ENCODE assay signal across 20 cellular contexts in genomic region chr20:50413088-50413500, GRCh38.
DNase-seq lines count a peak whose midpoint lies in the region; ATAC-seq and TF ChIP-seq lines count a peak whose summit lies in the region.
"Had no signal": no experiment of that assay in that cellular context is flagged by ENCODE, and none has a peak within 500 bp of the region (broad histone marks: within the 10 kb centered on the region; RNA-seq: fewer than 3 reads in every experiment).

No MANE protein-coding gene starts in this region.

- H3K9ac ChIP-seq in endodermal cell (ENCODE audit: extremely low read depth, low read length, poor library complexity, severe bottlenecking): no peak overlapping the region

- peaks cover 3% of the 10 kb centered on the region for H3K27me3 Mint-ChIP-seq in endodermal cell (ENCODE audit: insufficient read depth)
- H3K27me3 Mint-ChIP-seq in activated T-helper 1 cell treated with anti-CD3 and anti-CD28 coated beads, Interleukin-12 subunit alpha, Interleukin-12 subunit beta, Interleukin-2, Interleukin-4 antibody, amounts not matched to agents 30 ng/mL and 10 ng/mL and 1 ng/mL, durations not matched to agents 14 hours and 24 hours and 36 hours (ENCODE audit: insufficient read depth): peaks cover 31% of the 10 kb centered on the region

- no peak overlapping the region for H3K27ac ChIP-seq in endodermal cell (ENCODE audit: low read depth, low read length)
- H3K27ac ChIP-seq: foreskin keratinocyte, pancreas had no signal

- peaks cover 40% of the 10 kb centered on the region for H3K4me1 Mint-ChIP-seq in endodermal cell
- H3K4me1 Mint-ChIP-seq in activated T-helper 1 cell treated with anti-CD3 and anti-CD28 coated beads, Interleukin-12 subunit alpha, Interleukin-12 subunit beta, Interleukin-2, Interleukin-4 antibody, amounts not matched to agents 30 ng/mL and 10 ng/mL and 1 ng/mL, durations not matched to agents 14 hours and 24 hours and 36 hours (ENCODE audit: low read depth): no peaks in the 10 kb centered on the region
- H3K4me1 Mint-ChIP-seq: B cell, immature natural killer cell had no signal

- intact Hi-C loops in activated T-helper 1 cell treated with anti-CD3 and anti-CD28 coated beads, Interleukin-12 subunit alpha, Interleukin-12 subunit beta, Interleukin-2, Interleukin-4 antibody, amounts not matched to agents 30 ng/mL and 10 ng/mL and 1 ng/mL, durations not matched to agents 14 hours and 24 hours and 36 hours (cut with micrococcal nuclease): no loop called here

- no peak overlapping the region for H3K4me3 ChIP-seq in endodermal cell (ENCODE audit: low read length)
- H3K4me3 ChIP-seq: dorsolateral prefrontal cortex, pancreas, tibial nerve had no signal

- H3K4me3 Mint-ChIP-seq in endodermal cell: no peak overlapping the region
- no peak overlapping the region for H3K4me3 Mint-ChIP-seq in activated T-helper 1 cell treated with anti-CD3 and anti-CD28 coated beads, Interleukin-12 subunit alpha, Interleukin-12 subunit beta, Interleukin-2, Interleukin-4 antibody, amounts not matched to agents 30 ng/mL and 10 ng/mL and 1 ng/mL, durations not matched to agents 14 hours and 24 hours and 36 hours
- H3K4me3 Mint-ChIP-seq: activated CD8-positive, alpha-beta T cell treated with anti-CD3 and anti-CD28 coated beads, Interleukin-2, amount 10 ng/mL, durations not matched to agents 7 days and 5 days; B cell; immature natural killer cell had no signal

- 57 to 81% methylated on average over 2 to 6 of the region's 6 CpGs for WGBS in endodermal cell (ENCODE audit: insufficient coverage in 1 of 2, insufficient read length in 1 of 2), 2 experiments

- H3K9me3 Mint-ChIP-seq in endodermal cell: peaks cover 33% of the 10 kb centered on the region
- no peaks in the 10 kb centered on the region for H3K9me3 Mint-ChIP-seq in activated T-helper 1 cell treated with anti-CD3 and anti-CD28 coated beads, Interleukin-12 subunit alpha, Interleukin-12 subunit beta, Interleukin-2, Interleukin-4 antibody, amounts not matched to agents 30 ng/mL and 10 ng/mL and 1 ng/mL, durations not matched to agents 14 hours and 24 hours and 36 hours

- no peaks in the 10 kb centered on the region for H3K27me3 ChIP-seq in endodermal cell (ENCODE audit: control insufficient read depth, insufficient read depth, low read length, poor library complexity, severe bottlenecking)
- H3K27me3 ChIP-seq: dorsolateral prefrontal cortex, foreskin keratinocyte, pancreas, tibial nerve had no signal

- no peaks in the 10 kb centered on the region for H3K36me3 ChIP-seq in endodermal cell (ENCODE audit: control insufficient read depth, insufficient read depth, low read length)
- H3K36me3 ChIP-seq: pancreas, tibial nerve had no signal

- H3K27ac Mint-ChIP-seq in endodermal cell: peak overlapping the region; percentile 8
- no peak overlapping the region for H3K27ac Mint-ChIP-seq in activated T-helper 1 cell treated with anti-CD3 and anti-CD28 coated beads, Interleukin-12 subunit alpha, Interleukin-12 subunit beta, Interleukin-2, Interleukin-4 antibody, amounts not matched to agents 30 ng/mL and 10 ng/mL and 1 ng/mL, durations not matched to agents 14 hours and 24 hours and 36 hours
- H3K27ac Mint-ChIP-seq: activated CD8-positive, alpha-beta T cell treated with anti-CD3 and anti-CD28 coated beads, Interleukin-2, amount 10 ng/mL, durations not matched to agents 7 days and 5 days; B cell had no signal

- ATAC-seq in GM18867 (IDR thresholded peaks at IDR 0.05; ENCODE audit: unreplicated experiment) (no peak), HG03095 (IDR thresholded peaks at IDR 0.05; ENCODE audit: unreplicated experiment) (no peak)
- ATAC-seq: activated CD8-positive, alpha-beta T cell treated with anti-CD3 and anti-CD28 coated beads, Interleukin-2, amount 10 ng/mL, durations not matched to agents 7 days and 5 days; foreskin keratinocyte; pancreas had no signal

- peaks cover 18% of the 10 kb centered on the region for H3K9me3 ChIP-seq in endodermal cell (ENCODE audit: control insufficient read depth, low read length)
- H3K9me3 ChIP-seq: pancreas had no signal

- peaks cover 12% of the 10 kb centered on the region for H3K4me1 ChIP-seq in endodermal cell (ENCODE audit: control insufficient read depth, insufficient read depth, low read length)
- H3K4me1 ChIP-seq: foreskin keratinocyte had no signal

- no peaks in the 10 kb centered on the region for H3K36me3 Mint-ChIP-seq in endodermal cell (ENCODE audit: low read depth)
- no peaks in the 10 kb centered on the region for H3K36me3 Mint-ChIP-seq in activated T-helper 1 cell treated with anti-CD3 and anti-CD28 coated beads, Interleukin-12 subunit alpha, Interleukin-12 subunit beta, Interleukin-2, Interleukin-4 antibody, amounts not matched to agents 30 ng/mL and 10 ng/mL and 1 ng/mL, durations not matched to agents 14 hours and 24 hours and 36 hours (ENCODE audit: low read depth)

- TF ChIP-seq CTCF in endodermal cell (conservative IDR thresholded peaks at IDR 0.05): no peak

- DNase-seq in Daoy (ENCODE audit: low read depth) (peak; percentile 50), MV-4-11 (lab: John Stamatoyannopoulos, UW) (peak; percentile 78), endodermal cell (peak; percentile 75), renal cortical epithelial cell (ENCODE audit: low read depth) (peak; percentile 37), DMS 273 (lab: John Stamatoyannopoulos, UW; ENCODE audit: unreplicated experiment) (no peak)
- no peak for DNase-seq in activated T-helper 1 cell treated with anti-CD3 and anti-CD28 coated beads, Interleukin-12 subunit alpha, Interleukin-12 subunit beta, Interleukin-2, Interleukin-4 antibody, amounts not matched to agents 30 ng/mL and 10 ng/mL and 1 ng/mL, durations not matched to agents 14 hours and 24 hours and 36 hours (ENCODE audit: low spot score)
- DNase-seq: activated CD8-positive, alpha-beta T cell treated with anti-CD3 and anti-CD28 coated beads, Interleukin-2, amount 10 ng/mL, durations not matched to agents 7 days and 5 days; activated effector memory CD4-positive, alpha-beta T cell treated with Interleukin-2 at 50 U/mL for 16 hours; DMS79; dorsolateral prefrontal cortex; foreskin keratinocyte; immature natural killer cell; midbrain; NCI-H1105 treated with DMSO at 0.1 percent for 48 hours; NCI-H510A treated with DMSO at 0.1 percent for 48 hours; pancreas had no signal

Comparison
In these comparisons a context has a peak if more than half of its experiments do, and no peak if none do; other contexts are left out.
1. DNase-seq: peak in Daoy (single experiment), MV-4-11 (single experiment), endodermal cell (single experiment) and renal cortical epithelial cell (single experiment); none in activated T-helper 1 cell treated with anti-CD3 and anti-CD28 coated beads, Interleukin-12 subunit alpha, Interleukin-12 subunit beta, Interleukin-2, Interleukin-4 antibody, amounts not matched to agents 30 ng/mL and 10 ng/mL and 1 ng/mL, durations not matched to agents 14 hours and 24 hours and 36 hours (single experiment) and DMS 273 (single experiment).